1 cellular context compared by ENCODE assay signal in genomic region chr2:73828818-73829570, GRCh38.
A peak's percentile ranks its signal among the peaks of the same experiment; 100 is the strongest.
TF ChIP-seq lines count a peak whose summit lies in the region.

Gene STAMBP, plus strand, starts transcription at chr2:73828961. Its CDS starts 1,896 bp downstream, at chr2:73830857.

TF ChIP-seq in HepG2, 621 proteins besides CTCF, POLR2A, EP300 and RAD21 (continued from another document and continues in another):
- TF ChIP-seq ZHX2 (IDR thresholded peaks at IDR 0.05; ENCODE audit: low read depth): peak; percentile 87
- no peak for TF ChIP-seq ZHX2 (CRISPR knock-in tag; IDR thresholded peaks at IDR 0.05; ENCODE audit: borderline replicate concordance)
- no peak for TF ChIP-seq CCDC6 (CRISPR knock-in tag; IDR thresholded peaks at IDR 0.05)
- no peak for TF ChIP-seq ZNF468 (CRISPR knock-in tag; IDR thresholded peaks at IDR 0.05)
- peak; percentile 93 for TF ChIP-seq ZFP91 (CRISPR knock-in tag; IDR thresholded peaks at IDR 0.05; ENCODE audit: borderline replicate concordance)
- peak; percentile 92 for TF ChIP-seq NFYB (CRISPR knock-in tag; IDR thresholded peaks at IDR 0.05)
- no peak for TF ChIP-seq PRDM10 (CRISPR knock-in tag; IDR thresholded peaks at IDR 0.05; ENCODE audit: low read depth)
- no peak for TF ChIP-seq ZNF20 (CRISPR knock-in tag; IDR thresholded peaks at IDR 0.05)
- no peak for TF ChIP-seq PAWR (CRISPR knock-in tag; IDR thresholded peaks at IDR 0.05; ENCODE audit: borderline replicate concordance)
- TF ChIP-seq SAFB2 (CRISPR knock-in tag; IDR thresholded peaks at IDR 0.05; ENCODE audit: borderline replicate concordance, low read depth): no peak
- no peak for TF ChIP-seq RBAK (CRISPR knock-in tag; IDR thresholded peaks at IDR 0.05)
- no peak for TF ChIP-seq NBN (conservative IDR thresholded peaks at IDR 0.05)
- no peak for TF ChIP-seq ZNF773 (CRISPR knock-in tag; IDR thresholded peaks at IDR 0.05; ENCODE audit: borderline replicate concordance)
- TF ChIP-seq ATF7 (IDR thresholded peaks at IDR 0.05): no peak
- no peak for TF ChIP-seq ATF7 (CRISPR knock-in tag; IDR thresholded peaks at IDR 0.05)
- TF ChIP-seq ZNF251 (CRISPR knock-in tag; IDR thresholded peaks at IDR 0.05): no peak
- TF ChIP-seq RXRB (CRISPR knock-in tag; IDR thresholded peaks at IDR 0.05; ENCODE audit: borderline replicate concordance): 0 out of 2 replicates have a peak, but pooled peaks have one; percentile 34
- no peak for TF ChIP-seq PLSCR1 (CRISPR knock-in tag; IDR thresholded peaks at IDR 0.05; ENCODE audit: borderline replicate concordance)
- TF ChIP-seq SPEN (CRISPR knock-in tag; IDR thresholded peaks at IDR 0.05; ENCODE audit: low read depth): peak; percentile 93
- no peak for TF ChIP-seq ZNF24 (IDR thresholded peaks at IDR 0.05)
- no peak for TF ChIP-seq ZNF441 (CRISPR knock-in tag; IDR thresholded peaks at IDR 0.05; ENCODE audit: borderline replicate concordance)
- no peak for TF ChIP-seq RAD51 (IDR thresholded peaks at IDR 0.05; ENCODE audit: borderline replicate concordance)
- TF ChIP-seq ZBTB2 (CRISPR knock-in tag; IDR thresholded peaks at IDR 0.05; ENCODE audit: low read depth): no peak
- no peak for TF ChIP-seq ZNF224 (CRISPR knock-in tag; IDR thresholded peaks at IDR 0.05)
- TF ChIP-seq ZBTB34 (CRISPR knock-in tag; IDR thresholded peaks at IDR 0.05): peak; percentile 49; the same call in 1 of the 2 replicates
- no peak for TF ChIP-seq HOXA7 (CRISPR knock-in tag; IDR thresholded peaks at IDR 0.05)
- TF ChIP-seq THAP8 (CRISPR knock-in tag; IDR thresholded peaks at IDR 0.05; ENCODE audit: borderline replicate concordance): no peak
- TF ChIP-seq AKAP8 (CRISPR knock-in tag; IDR thresholded peaks at IDR 0.05): peak; percentile 60; the same call in 1 of the 2 replicates
- TF ChIP-seq ZMYM2 (CRISPR knock-in tag; IDR thresholded peaks at IDR 0.05): no peak
- peak; percentile 98 for TF ChIP-seq ASH2L (IDR thresholded peaks at IDR 0.05; ENCODE audit: insufficient read length, low read depth, low read length)
- TF ChIP-seq ZNF547 (CRISPR knock-in tag; IDR thresholded peaks at IDR 0.05): no peak; the same call in 1 of the 2 replicates
- TF ChIP-seq SP4 (CRISPR knock-in tag; IDR thresholded peaks at IDR 0.05): peak; percentile 58; the same call in 1 of the 2 replicates
- peak; percentile 49; the same call in 1 of the 2 replicates for TF ChIP-seq FOXO1 (CRISPR knock-in tag; IDR thresholded peaks at IDR 0.05)
- no peak for TF ChIP-seq SUZ12 (IDR thresholded peaks at IDR 0.05; ENCODE audit: low read depth, low read length)
- TF ChIP-seq GLI4 (CRISPR knock-in tag; IDR thresholded peaks at IDR 0.05; ENCODE audit: borderline replicate concordance): no peak
- peak; percentile 95 for TF ChIP-seq PHF8 (CRISPR knock-in tag; IDR thresholded peaks at IDR 0.05)
- no peak for TF ChIP-seq ZBTB49 (CRISPR knock-in tag; IDR thresholded peaks at IDR 0.05; ENCODE audit: borderline replicate concordance)
- TF ChIP-seq PCBP1 (IDR thresholded peaks at IDR 0.05; ENCODE audit: borderline replicate concordance, low read depth, low read length): peak; percentile 84; the same call in 1 of the 2 replicates
- TF ChIP-seq REPIN1 (CRISPR knock-in tag; IDR thresholded peaks at IDR 0.05; ENCODE audit: borderline replicate concordance, low read depth): peak; percentile 69; the same call in 1 of the 2 replicates
- TF ChIP-seq ZNF180 (CRISPR knock-in tag; IDR thresholded peaks at IDR 0.05; ENCODE audit: borderline replicate concordance, low read depth): no peak
- TF ChIP-seq CENPBD1 (CRISPR knock-in tag; IDR thresholded peaks at IDR 0.05; ENCODE audit: borderline replicate concordance, low read depth): no peak
- peak; percentile 97 for TF ChIP-seq ZEB1 (IDR thresholded peaks at IDR 0.05; ENCODE audit: insufficient replicate concordance, low read depth)
- TF ChIP-seq ATF2 (CRISPR knock-in tag; IDR thresholded peaks at IDR 0.05): peak; percentile 37; the same call in 1 of the 2 replicates
